Comparison of ENCODE assay signal across 34 cellular contexts in the genomic region with DNA sequence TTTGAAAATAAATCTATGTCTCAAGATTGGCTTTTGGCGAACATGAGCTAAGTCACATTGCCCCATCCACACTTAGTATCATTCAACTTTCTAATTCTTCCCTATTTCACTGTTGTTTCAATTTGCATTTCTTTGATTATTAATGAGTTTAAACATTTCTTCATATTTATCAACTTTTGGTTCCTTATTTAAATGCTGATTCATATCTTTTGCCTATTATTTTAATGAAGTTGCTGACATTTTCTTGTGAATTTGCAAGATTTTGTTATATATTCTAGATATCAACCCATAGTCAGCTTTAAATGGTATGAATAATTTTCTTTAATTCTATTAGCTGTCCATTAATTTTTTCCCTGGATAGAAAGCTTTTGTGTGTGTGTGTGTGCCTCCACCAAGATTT. TPM values are rescaled to one million over a fixed set of nuclear protein-coding genes. Genes with fewer than 3 reads are reported as not detected.
"Had no signal": no experiment of that assay in that cellular context is flagged by ENCODE, and none has a peak within 500 bp of the region (broad histone marks: within the 10 kb centered on the region; RNA-seq: fewer than 3 reads in every experiment).

No MANE protein-coding gene starts in this region.

- H2AFZ ChIP-seq: neural progenitor cell, parathyroid adenoma had no signal

- H3K9me3 ChIP-seq: ovary, psoas muscle, spleen, suprapubic skin, testis, tibial artery, transverse colon, upper lobe of right lung, uterus had no signal

- ATAC-seq: natural killer cell; psoas muscle; right cardiac atrium; sciatic nerve; stimulated activated memory B cell treated with anti-CD40 and anti-IgM and Interleukin-4, amounts not matched to agents 10 μg/mL and 1 μg/mL and 100 μg/mL, for 72 hours; stimulated activated naive CD8-positive, alpha-beta T cell treated with anti-CD3 and anti-CD28 coated beads, Interleukin-15, amount 100 ng/mL, for 72 hours; stimulated activated naive CD8-positive, alpha-beta T cell treated with anti-CD3 and anti-CD28 coated beads, Interleukin-15, Interleukin-2, amounts not matched to agents 100 U/mL and 50 U/mL, for 24 hours; upper lobe of right lung had no signal

- H3K27ac ChIP-seq: neural progenitor cell, ovary, parathyroid adenoma, psoas muscle, skin epidermis, spleen, suprapubic skin, testis, tibial artery, transverse colon, upper lobe of right lung, uterus had no signal

- H3K4me1 ChIP-seq: neural progenitor cell, parathyroid adenoma, psoas muscle, spleen, suprapubic skin, testis, tibial artery, transverse colon, upper lobe of right lung, uterus had no signal

- H3K9ac ChIP-seq: neural progenitor cell, parathyroid adenoma had no signal

- H3K79me2 ChIP-seq: parathyroid adenoma had no signal

- DNase-seq: natural killer cell; occipital lobe; ovary; posterior cingulate gyrus; psoas muscle; right cardiac atrium; spleen; stimulated activated CD4-positive, alpha-beta T cell treated with anti-CD3 and anti-CD28 coated beads, Interleukin-12 subunit alpha, Interleukin-12 subunit beta, amount 100 ng/mL, for 4 hours; stimulated activated CD4-positive, alpha-beta T cell treated with anti-CD3 and anti-CD28 coated beads, Interleukin-1b, Interleukin-23, amount 100 ng/mL, for 48 hours; stimulated activated CD4-positive, alpha-beta T cell treated with anti-CD3 and anti-CD28 coated beads, Interleukin-4, amount 100 ng/mL, for 1 hour; stimulated activated CD4-positive, alpha-beta T cell treated with anti-CD3 and anti-CD28 coated beads, Interleukin-4, amount 100 ng/mL, for 4 hours; stimulated activated CD8-positive, alpha-beta memory T cell treated with anti-CD3 and anti-CD28 coated beads, Interleukin-4, amount 100 ng/mL, for 48 hours; stimulated activated naive CD4-positive, alpha-beta T cell; stimulated activated naive CD8-positive, alpha-beta T cell treated with anti-CD3 and anti-CD28 coated beads, Interleukin-15, amount 100 ng/mL, for 72 hours; stimulated activated naive CD8-positive, alpha-beta T cell treated with anti-CD3 and anti-CD28 coated beads, Interleukin-15, Interleukin-2, amounts not matched to agents 100 U/mL and 50 U/mL, for 24 hours; substantia nigra; testis; tibial artery; transverse colon; upper lobe of right lung; uterus had no signal

- H3K36me3 ChIP-seq: neural progenitor cell, ovary, spleen, suprapubic skin, tibial artery, transverse colon, upper lobe of right lung, uterus had no signal

- H3K4me3 ChIP-seq: neural progenitor cell, ovary, psoas muscle, skin epidermis, smooth muscle cell, spleen, suprapubic skin, testis, tibial artery, transverse colon, upper lobe of right lung, uterus had no signal

- H3K27me3 ChIP-seq: neural progenitor cell, ovary, spleen, suprapubic skin, testis, tibial artery, transverse colon, upper lobe of right lung, uterus had no signal

- H3K4me2 ChIP-seq: neural progenitor cell, smooth muscle cell had no signal

RNA-seq across cellular contexts. Expression of a gene that starts 14.4 kb away (rescaled TPM):
- total RNA-seq: natural killer cell, osteoblast, ovary, progenitor cell of endocrine pancreas, psoas muscle, renal cortical epithelial cell, right cardiac atrium, sciatic nerve, smooth muscle cell, spleen, suprapubic skin, transverse colon, upper lobe of right lung, urinary bladder had no signal
- polyA plus RNA-seq: neural cell, ovary, psoas muscle, right cardiac atrium, smooth muscle cell, spleen, thymus, urinary bladder had no signal

RNA-seq across cellular contexts. Expression of a gene that starts 33.2 kb away (rescaled TPM):
- total RNA-seq: natural killer cell, occipital lobe, osteoblast, smooth muscle cell, upper lobe of right lung had no signal
- polyA plus RNA-seq: neural cell, smooth muscle cell had no signal
